27 cellular contexts compared by ENCODE assay signal in the genomic region with DNA sequence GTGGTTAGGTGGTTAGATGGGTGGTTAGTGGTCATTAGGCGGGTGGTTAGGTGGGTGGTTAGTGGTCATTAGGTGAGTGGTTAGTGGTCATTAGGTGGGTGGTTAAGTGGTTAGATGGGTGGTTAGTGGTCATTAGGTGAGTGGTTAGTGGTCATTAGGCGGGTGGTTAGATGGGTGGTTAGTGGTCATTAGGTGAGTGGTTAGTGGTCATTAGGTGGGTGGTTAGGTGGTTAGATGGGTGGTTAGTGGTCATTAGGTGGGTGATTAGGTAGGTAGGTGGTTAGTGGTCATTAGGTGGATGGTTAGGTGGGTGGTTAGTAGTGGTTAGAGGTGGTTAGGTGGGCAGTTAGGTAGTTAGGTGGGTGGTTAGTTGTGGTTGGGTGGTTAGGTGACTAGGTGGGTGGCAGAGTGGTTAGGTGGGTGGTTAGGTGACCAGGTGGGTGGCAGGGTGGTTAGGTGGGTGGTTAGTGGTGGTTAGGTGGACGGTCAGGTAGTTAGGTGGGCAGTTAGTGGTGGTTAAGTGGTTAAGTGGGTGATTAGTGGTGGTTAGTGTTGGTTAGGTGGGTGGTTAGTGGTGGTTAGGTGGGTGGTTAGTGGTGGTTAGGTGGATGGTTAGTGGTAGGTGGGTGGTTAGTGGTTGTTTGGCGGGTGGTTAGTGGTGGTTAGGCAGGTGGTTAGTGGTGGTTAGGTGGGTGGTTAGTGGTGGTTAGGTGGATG. TPM values are rescaled to one million over a fixed set of nuclear protein-coding genes. Genes with fewer than 3 reads are reported as not detected.
A peak's percentile ranks its signal among the peaks of the same experiment; 100 is the strongest.
DNase-seq lines count a peak whose midpoint lies in the region; ATAC-seq, FAIRE-seq and TF ChIP-seq lines count a peak whose summit lies in the region.
"Had no signal": no experiment of that assay in that cellular context is flagged by ENCODE, and none has a peak within 500 bp of the region (broad histone marks: within the 10 kb centered on the region; RNA-seq: fewer than 3 reads in every experiment).

No MANE protein-coding gene starts in this region.

- no peak for TF ChIP-seq CTCF in IMR-90 (conservative IDR thresholded peaks at IDR 0.05; ENCODE audit: low read depth, low read length)
- no peak for TF ChIP-seq CTCF in K562 (IDR thresholded peaks at IDR 0.05 in 2 of 3, conservative IDR thresholded peaks at IDR 0.05 in 1 of 3; ENCODE audit: insufficient read depth in 2 of 3, low read depth in 1 of 3, low read length in 3 of 3)
- no peak for TF ChIP-seq CTCF in osteoblast (IDR thresholded peaks at IDR 0.05; ENCODE audit: extremely low read depth, low read depth, low read length)

- H3K14ac ChIP-seq in IMR-90 (replicated peaks; ENCODE audit: low read depth, low read length) = no peak overlapping the region

- no peak overlapping the region for H2BK20ac ChIP-seq in IMR-90 (ENCODE audit: low read depth, low read length)

- WGBS in IMR-90 (ENCODE audit: extremely low coverage in 2 of 2, insufficient read length in 1 of 2), 2 experiments = 100% methylated on average over 3 of the region's 4 CpGs; no CpG with 5 or more reads in 1 of the 2 experiments
- WGBS in K562 (ENCODE audit: insufficient coverage, low coverage, missing lambda C conversion rate) = 40% methylated on average over 3 of the region's 4 CpGs

- TF ChIP-seq POLR2A in IMR-90 (IDR thresholded peaks at IDR 0.05; ENCODE audit: low read depth, low read length) (no peak), K562 (conservative IDR thresholded peaks at IDR 0.05) (no peak)

- H3K56ac ChIP-seq in IMR-90 (ENCODE audit: extremely low read depth, insufficient read depth, low read length) = no peak overlapping the region

- in situ Hi-C loops in IMR-90 (cut with MboI; ENCODE audit: low sequenced_read_pairs) = no loop called here
- in situ Hi-C loops in K562 (cut with MboI) = no loop called here

- H3K4ac ChIP-seq in IMR-90 (ENCODE audit: low read depth, low read length) = no peak overlapping the region

- H3K4me1 Mint-ChIP-seq in activated CD4-positive, alpha-beta T cell treated with anti-CD3 and anti-CD28 coated beads, Interleukin-2, amount 10 ng/mL, durations not matched to agents 24 days and 14 days = no peaks in the 10 kb centered on the region

- DNase-seq in activated CD4-positive, alpha-beta T cell treated with anti-CD3 and anti-CD28 coated beads, Interleukin-2, amount 10 ng/mL, durations not matched to agents 24 days and 14 days = peak; percentile 55
- DNase-seq in activated CD4-positive, alpha-beta T cell treated with anti-CD3 and anti-CD28 coated beads, Interleukin-2, amount 50 U/mL, for 48 hours = no peak
- DNase-seq in IMR-90 = no peak
- no peak for DNase-seq in K562 (ENCODE audit: extremely low read depth in 1 of 4, low spot score in 3 of 4)
- peak; percentile 34 for DNase-seq in osteoblast (ENCODE audit: insufficient read length, low spot score, missing footprints)
- no peak for DNase-seq in A172 (ENCODE audit: low spot score)
- no peak for DNase-seq in NCI-H1105 (lab: John Stamatoyannopoulos, UW)
- no peak for DNase-seq in stimulated activated CD4-positive, alpha-beta T cell treated with anti-CD3 and anti-CD28 coated beads, Interleukin-1b, Interleukin-23, amount 100 ng/mL, for 48 hours
- DNase-seq: activated T-cell treated with anti-CD3 and anti-CD28 coated beads, Interleukin-2, amount 50 U/mL, for 4 hours; brain microvascular endothelial cell; C1 segment of cervical spinal cord; cortex of kidney; DMS 273 treated with DMSO at 0.1 percent for 48 hours; H7; NCI-H2081; NCI-H510A; NK-92 treated with Interleukin-12 subunit alpha and Interleukin-12 subunit beta, amount 100 ng/mL, for 24 hours; Peyer's patch; stimulated activated CD4-positive, alpha-beta T cell treated with anti-CD3 and anti-CD28 coated beads, Interleukin-2, amount 100 ng/mL, for 24 hours; T1000 had no signal

- H3K27me3 ChIP-seq in IMR-90 (ENCODE audit: control insufficient read depth, insufficient read depth, low read length) = no peaks in the 10 kb centered on the region
- H3K27me3 ChIP-seq in K562 (ENCODE audit: control insufficient read depth in 2 of 2, insufficient read depth in 2 of 2, low read length in 2 of 2) = no peaks in the 10 kb centered on the region
- H3K27me3 ChIP-seq in osteoblast (ENCODE audit: insufficient read depth, low read length) = no peaks in the 10 kb centered on the region
- H3K27me3 ChIP-seq: brain microvascular endothelial cell, hepatocyte, Peyer's patch had no signal

- H4K20me1 ChIP-seq in IMR-90 (ENCODE audit: insufficient read depth, low read length) (no peaks in the 10 kb centered on the region), K562 (replicated peaks; ENCODE audit: control insufficient read depth, insufficient read depth, low read length) (no peaks in the 10 kb centered on the region), osteoblast (ENCODE audit: insufficient read depth, low read length) (no peaks in the 10 kb centered on the region)

- dilution Hi-C loops in IMR-90 (cut with HindIII; ENCODE audit: low sequenced_read_pairs, unreplicated experiment) = no loop called here

- H3K9ac ChIP-seq in IMR-90 (ENCODE audit: low read depth, low read length) = no peak overlapping the region
- no peak overlapping the region for H3K9ac ChIP-seq in K562 (ENCODE audit: insufficient read depth in 1 of 2, low read depth in 2 of 2, low read length in 2 of 2)
- H3K9ac ChIP-seq: KMS-11 had no signal

- peaks cover 10% of the 10 kb centered on the region for H3K9me3 Mint-ChIP-seq in activated CD4-positive, alpha-beta T cell treated with anti-CD3 and anti-CD28 coated beads, Interleukin-2, amount 10 ng/mL, durations not matched to agents 24 days and 14 days
- H3K9me3 Mint-ChIP-seq: activated T-cell treated with anti-CD3 and anti-CD28 coated beads, Interleukin-2, amount 50 U/mL, for 4 hours had no signal

- H3K9me1 ChIP-seq in IMR-90 (ENCODE audit: insufficient read depth, low read length) = no peaks in the 10 kb centered on the region
- no peaks in the 10 kb centered on the region for H3K9me1 ChIP-seq in K562 (ENCODE audit: control insufficient read depth, insufficient read depth, low read length)

- H3K27ac ChIP-seq in IMR-90 (ENCODE audit: insufficient read depth, low read length) = no peak overlapping the region
- H3K27ac ChIP-seq in K562 (ENCODE audit: extremely low read depth, low read depth, low read length) = no peak overlapping the region
- H3K27ac ChIP-seq in osteoblast (ENCODE audit: low read depth, low read length) = no peak overlapping the region
- H3K27ac ChIP-seq: brain microvascular endothelial cell, hepatocyte, KMS-11, Peyer's patch had no signal

- TF ChIP-seq RAD21 in IMR-90 (IDR thresholded peaks at IDR 0.05; ENCODE audit: low read length) (no peak), K562 (CRISPR knock-in tag; conservative IDR thresholded peaks at IDR 0.05 in 1 of 2, IDR thresholded peaks at IDR 0.05 in 1 of 2) (no peak)

- H3K4me2 ChIP-seq in IMR-90 (ENCODE audit: low read depth, low read length) (no peak overlapping the region), K562 (ENCODE audit: insufficient read depth, low read length) (no peak overlapping the region), osteoblast (ENCODE audit: insufficient read depth, low read length) (no peak overlapping the region)
- H3K4me2 ChIP-seq: hepatocyte, KMS-11 had no signal

- no TSS peak for BruUV-seq in IMR-90 (replicated peaks; lab: Mats Ljungman, UMichigan)
- BruUV-seq in K562 (replicated peaks; lab: Mats Ljungman, UMichigan) = no TSS peak

- peak overlapping the region; percentile 43; the same call in 1 of the 2 replicates for H2AK5ac ChIP-seq in IMR-90 (ENCODE audit: low read depth, low read length)

- H3K27ac Mint-ChIP-seq in activated CD4-positive, alpha-beta T cell treated with anti-CD3 and anti-CD28 coated beads, Interleukin-2, amount 10 ng/mL, durations not matched to agents 24 days and 14 days = peak overlapping the region; percentile 66

- H3K9me3 ChIP-seq in IMR-90 (ENCODE audit: control insufficient read depth, insufficient read depth, low read length) (no peaks in the 10 kb centered on the region), K562 (replicated peaks; ENCODE audit: control insufficient read depth, insufficient read depth, low read depth, low read length) (no peaks in the 10 kb centered on the region), osteoblast (ENCODE audit: low read depth, low read length) (no peaks in the 10 kb centered on the region)
- H3K9me3 ChIP-seq: Peyer's patch had no signal

- no peaks in the 10 kb centered on the region for H3K79me2 ChIP-seq in K562 (ENCODE audit: control insufficient read depth, insufficient read depth, low read length)
- H3K79me2 ChIP-seq in osteoblast (ENCODE audit: insufficient read depth, low read length) = no peaks in the 10 kb centered on the region
- H3K79me2 ChIP-seq: hepatocyte had no signal

- no peak overlapping the region for H2BK120ac ChIP-seq in IMR-90 (ENCODE audit: low read depth, low read length)

- no peak overlapping the region for H2BK5ac ChIP-seq in IMR-90 (ENCODE audit: low read depth, low read length, poor library complexity, severe bottlenecking)

- no peak overlapping the region for H3K4me3 ChIP-seq in IMR-90 (ENCODE audit: insufficient read depth, low read depth, low read length)
- no peak overlapping the region for H3K4me3 ChIP-seq in K562
- H3K4me3 ChIP-seq in osteoblast (ENCODE audit: insufficient read depth, low read length) = no peak overlapping the region
- H3K4me3 ChIP-seq: hepatocyte, lung, Peyer's patch had no signal

- H3K79me1 ChIP-seq in IMR-90 (ENCODE audit: low read depth in 1 of 2, low read length in 2 of 2) = no peaks in the 10 kb centered on the region

- ATAC-seq in IMR-90 (ENCODE audit: low read depth) (no peak), K562 (no peak)
- ATAC-seq: activated T-cell treated with anti-CD3 and anti-CD28 coated beads, Interleukin-2, amount 50 U/mL, for 4 hours had no signal

- POLR2A ChIA-PET in IMR-90 (lab: Charles Lee; ENCODE audit: unreplicated experiment) (no interaction called here), K562 (lab: Yijun Ruan, JAX) (no interaction called here)

- H4K91ac ChIP-seq in IMR-90 (ENCODE audit: insufficient read depth, low read depth, low read length) = no peak overlapping the region

- no peaks in the 10 kb centered on the region for H3K36me3 ChIP-seq in IMR-90 (ENCODE audit: control insufficient read depth, insufficient read depth, low read length)
- no peaks in the 10 kb centered on the region for H3K36me3 ChIP-seq in K562 (ENCODE audit: control insufficient read depth, insufficient read depth, low read length)
- no peaks in the 10 kb centered on the region for H3K36me3 ChIP-seq in osteoblast (ENCODE audit: insufficient read depth, low read length)
- H3K36me3 ChIP-seq: brain microvascular endothelial cell, Peyer's patch had no signal

- no peak overlapping the region for H3K4me3 Mint-ChIP-seq in activated CD4-positive, alpha-beta T cell treated with anti-CD3 and anti-CD28 coated beads, Interleukin-2, amount 10 ng/mL, durations not matched to agents 24 days and 14 days
- H3K4me3 Mint-ChIP-seq: activated T-cell treated with anti-CD3 and anti-CD28 coated beads, Interleukin-2, amount 50 U/mL, for 4 hours had no signal

- H3K4me1 ChIP-seq in IMR-90 (ENCODE audit: control insufficient read depth, insufficient read depth, low read length) = peaks cover 14% of the 10 kb centered on the region
- peaks cover 9 to 16% of the 10 kb centered on the region in 2 experiments for H3K4me1 ChIP-seq in K562 (replicated peaks in 1 of 2; ENCODE audit: control insufficient read depth in 2 of 2, insufficient read depth in 2 of 2, low read length in 2 of 2)
- H3K4me1 ChIP-seq in osteoblast (ENCODE audit: insufficient read depth, low read length) = peaks cover 10% of the 10 kb centered on the region
- H3K4me1 ChIP-seq: Peyer's patch had no signal

- no peak for TF ChIP-seq EP300 in K562 (IDR thresholded peaks at IDR 0.05; ENCODE audit: low read length)

- H2BK15ac ChIP-seq in IMR-90 (ENCODE audit: low read depth, low read length) = no peak overlapping the region; the same call in 2 of the 3 replicates

- intact Hi-C loops in activated CD4-positive, alpha-beta T cell treated with anti-CD3 and anti-CD28 coated beads, Interleukin-2, amount 10 ng/mL, durations not matched to agents 24 days and 14 days (cut with micrococcal nuclease) = no loop called here
- intact Hi-C loops in IMR-90 (cut with micrococcal nuclease) (no loop called here), K562 (cut with micrococcal nuclease) (no loop called here)

- H3K27me3 Mint-ChIP-seq in activated CD4-positive, alpha-beta T cell treated with anti-CD3 and anti-CD28 coated beads, Interleukin-2, amount 10 ng/mL, durations not matched to agents 24 days and 14 days = peaks cover 10% of the 10 kb centered on the region

- H2AK9ac ChIP-seq in IMR-90 (replicated peaks; ENCODE audit: low read depth, low read length, poor library complexity) = no peak overlapping the region

- H2AFZ ChIP-seq in IMR-90 (replicated peaks; ENCODE audit: low read length, poor library complexity) (no peak overlapping the region), K562 (ENCODE audit: low read depth, low read length) (no peak overlapping the region), osteoblast (ENCODE audit: low read length) (no peak overlapping the region)
- H2AFZ ChIP-seq: hepatocyte had no signal

- no peak overlapping the region for H3K18ac ChIP-seq in IMR-90 (ENCODE audit: low read depth, low read length)

- no peak overlapping the region for H3K23ac ChIP-seq in IMR-90 (ENCODE audit: low read depth, low read length)

- no peak overlapping the region for H4K8ac ChIP-seq in IMR-90 (ENCODE audit: low read depth in 2 of 2, low read length in 2 of 2)

- no peak overlapping the region for H4K5ac ChIP-seq in IMR-90 (ENCODE audit: low read depth, low read length)

- FAIRE-seq in K562 (lab: Jason Lieb, UNC) = no peak
- FAIRE-seq: A204.1, G401.6, keratinocyte, urothelium cell line had no signal

- CTCF ChIA-PET in IMR-90 (lab: Yijun Ruan, JAX) (no interaction called here), K562 (lab: Yijun Ruan, JAX; ENCODE audit: low intra/inter-chr PET ratio) (no interaction called here)

- no peaks in the 10 kb centered on the region for H3K36me3 Mint-ChIP-seq in activated CD4-positive, alpha-beta T cell treated with anti-CD3 and anti-CD28 coated beads, Interleukin-2, amount 10 ng/mL, durations not matched to agents 24 days and 14 days (ENCODE audit: low read depth)

RNA-seq across cellular contexts. Expression of a gene that starts 8.0 kb away (rescaled TPM):
- 0.47 TPM in 1 of 2 replicates, not detected in the other for total RNA-seq in activated CD4-positive, alpha-beta T cell treated with anti-CD3 and anti-CD28 coated beads, Interleukin-2, amount 10 ng/mL, durations not matched to agents 24 days and 14 days
- 6.7 and 8.1 TPM in 2 replicates for total RNA-seq in IMR-90 (2012; rRNA removed)
- 8.4 and 9.2 TPM in 2 replicates for polyA plus RNA-seq in IMR-90 (2012; rRNA removed)
- polyA plus RNA-seq in IMR-90 (2012; cell fraction: cytosol; rRNA removed) = 9.3 and 21.4 TPM in 2 replicates
- 4.5 and 5.0 TPM in 2 replicates for polyA plus RNA-seq in IMR-90 (2012; cell fraction: nucleus; rRNA removed; ENCODE audit: low replicate concordance)
- total RNA-seq in K562 (2011; cell fraction: chromatin; rRNA removed; ENCODE audit: low replicate concordance) = not detected in 2 replicates
- total RNA-seq in K562 (2011; cell fraction: nucleolus; rRNA removed) = not detected in 2 replicates
- total RNA-seq in K562 (2011; cell fraction: nucleoplasm; rRNA removed) = not detected in 2 replicates
- total RNA-seq in K562 (2014; rRNA removed) = not detected in 2 replicates
- not detected in 2 replicates for total RNA-seq in K562 (2014; rRNA removed; fragmentation: Illumina TruSeq; extraction: Trizol)
- total RNA-seq in K562 (2015; rRNA removed; fragmentation: Illumina TruSeq; extraction: Trizol) = not detected in 2 replicates
- total RNA-seq in K562 (2021) = 0.18 TPM in 1 of 2 replicates, not detected in the other
- polyA plus RNA-seq in K562 (2011; rRNA removed) = not detected in 2 replicates
- 0.01 TPM in 1 of 2 replicates, not detected in the other for polyA plus RNA-seq in K562 (2011; cell fraction: cytosol; rRNA removed)
- not detected in 2 replicates for polyA plus RNA-seq in K562 (2011; cell fraction: nucleus; rRNA removed)
- polyA plus RNA-seq in K562 (2012) = 0.11 TPM in 1 of 2 replicates, not detected in the other
- not detected in 2 replicates for polyA plus RNA-seq in K562 (2014; fragmentation: Illumina TruSeq; extraction: Trizol)
- not detected for polyA plus RNA-seq in K562 (2014; fragmentation: Nextera tagmentation; extraction: Ambion mirVana)
- polyA plus RNA-seq in K562 (2014; rRNA removed) = not detected in 2 replicates
- not detected in 2 replicates for polyA minus RNA-seq in K562 (2011; rRNA and poly(A)+ RNA removed)
- polyA minus RNA-seq in K562 (2011; cell fraction: cytosol; rRNA and poly(A)+ RNA removed) = not detected in 2 replicates
- not detected in 2 replicates for polyA minus RNA-seq in K562 (2011; cell fraction: nucleus; rRNA and poly(A)+ RNA removed)
- total RNA-seq in osteoblast = 359 and 362 TPM in 2 replicates
- total RNA-seq in A172 (2014; rRNA removed; shearing (Covaris generic)) = not detected in 2 replicates
- polyA plus RNA-seq: keratinocyte had no signal

RNA-seq across cellular contexts. Expression of a gene that starts 27.8 kb away (rescaled TPM):
- 47.4 and 49.4 TPM in 2 replicates for total RNA-seq in activated CD4-positive, alpha-beta T cell treated with anti-CD3 and anti-CD28 coated beads, Interleukin-2, amount 10 ng/mL, durations not matched to agents 24 days and 14 days
- total RNA-seq in IMR-90 (2012; rRNA removed) = 2.8 and 3.2 TPM in 2 replicates
- polyA plus RNA-seq in IMR-90 (2012; rRNA removed) = 10.8 and 13.9 TPM in 2 replicates
- 7.9 and 13.9 TPM in 2 replicates for polyA plus RNA-seq in IMR-90 (2012; cell fraction: cytosol; rRNA removed)
- polyA plus RNA-seq in IMR-90 (2012; cell fraction: nucleus; rRNA removed; ENCODE audit: low replicate concordance) = 29.8 and 69.7 TPM in 2 replicates
- 0.35 and 0.79 TPM in 2 replicates for total RNA-seq in K562 (2011; cell fraction: chromatin; rRNA removed; ENCODE audit: low replicate concordance)
- total RNA-seq in K562 (2011; cell fraction: nucleolus; rRNA removed) = 1.1 and 1.5 TPM in 2 replicates
- 0.59 and 0.69 TPM in 2 replicates for total RNA-seq in K562 (2011; cell fraction: nucleoplasm; rRNA removed)
- total RNA-seq in K562 (2014; rRNA removed) = 1.7 and 3.4 TPM in 2 replicates
- total RNA-seq in K562 (2014; rRNA removed; fragmentation: Illumina TruSeq; extraction: Trizol) = 0.54 and 0.76 TPM in 2 replicates
- total RNA-seq in K562 (2015; rRNA removed; fragmentation: Illumina TruSeq; extraction: Trizol) = 10.2 TPM in 2 replicates
- total RNA-seq in K562 (2021) = 2.2 and 2.5 TPM in 2 replicates
- 1.4 and 1.6 TPM in 2 replicates for polyA plus RNA-seq in K562 (2011; rRNA removed)
- polyA plus RNA-seq in K562 (2011; cell fraction: cytosol; rRNA removed) = 1.9 and 6.8 TPM in 2 replicates
- polyA plus RNA-seq in K562 (2011; cell fraction: nucleus; rRNA removed) = 0.60 and 0.92 TPM in 2 replicates
- 9.4 and 9.9 TPM in 2 replicates for polyA plus RNA-seq in K562 (2012)
- polyA plus RNA-seq in K562 (2014; fragmentation: Illumina TruSeq; extraction: Trizol) = 3.3 and 3.9 TPM in 2 replicates
- under 1 TPM; 0.22 to 0.34 TPM for polyA plus RNA-seq in K562 (2014; fragmentation: Nextera tagmentation; extraction: Ambion mirVana)
- 1.2 and 2.8 TPM in 2 replicates for polyA plus RNA-seq in K562 (2014; rRNA removed)
- polyA minus RNA-seq in K562 (2011; rRNA and poly(A)+ RNA removed) = 0.48 and 1.1 TPM in 2 replicates
- 0.91 and 0.95 TPM in 2 replicates for polyA minus RNA-seq in K562 (2011; cell fraction: cytosol; rRNA and poly(A)+ RNA removed)
- 0.27 and 0.44 TPM in 2 replicates for polyA minus RNA-seq in K562 (2011; cell fraction: nucleus; rRNA and poly(A)+ RNA removed)
- 1.1 and 1.2 TPM in 2 replicates for total RNA-seq in osteoblast
- total RNA-seq in A172 (2014; rRNA removed; shearing (Covaris generic)) = 1.2 and 2.4 TPM in 2 replicates

RNA-seq across cellular contexts. Expression of a gene that starts 43.5 kb away (rescaled TPM):
- total RNA-seq in activated CD4-positive, alpha-beta T cell treated with anti-CD3 and anti-CD28 coated beads, Interleukin-2, amount 10 ng/mL, durations not matched to agents 24 days and 14 days = 61.5 and 66.1 TPM in 2 replicates
- 52.7 and 58.3 TPM in 2 replicates for total RNA-seq in IMR-90 (2012; rRNA removed)
- polyA plus RNA-seq in IMR-90 (2012; rRNA removed) = 77.9 and 87.2 TPM in 2 replicates
- polyA plus RNA-seq in IMR-90 (2012; cell fraction: cytosol; rRNA removed) = 38.1 and 73.2 TPM in 2 replicates
- polyA plus RNA-seq in IMR-90 (2012; cell fraction: nucleus; rRNA removed; ENCODE audit: low replicate concordance) = 37.4 and 201 TPM in 2 replicates
- total RNA-seq in K562 (2011; cell fraction: chromatin; rRNA removed; ENCODE audit: low replicate concordance) = 50.8 and 64.7 TPM in 2 replicates
- total RNA-seq in K562 (2011; cell fraction: nucleolus; rRNA removed) = 37.6 and 42.7 TPM in 2 replicates
- total RNA-seq in K562 (2011; cell fraction: nucleoplasm; rRNA removed) = 58.2 and 69.2 TPM in 2 replicates
- 92.5 and 136 TPM in 2 replicates for total RNA-seq in K562 (2014; rRNA removed)
- total RNA-seq in K562 (2014; rRNA removed; fragmentation: Illumina TruSeq; extraction: Trizol) = 74.2 and 77.5 TPM in 2 replicates
- total RNA-seq in K562 (2015; rRNA removed; fragmentation: Illumina TruSeq; extraction: Trizol) = 75.6 and 77.3 TPM in 2 replicates
- total RNA-seq in K562 (2021) = 67.8 and 68.7 TPM in 2 replicates
- 80.9 and 89.6 TPM in 2 replicates for polyA plus RNA-seq in K562 (2011; rRNA removed)
- polyA plus RNA-seq in K562 (2011; cell fraction: cytosol; rRNA removed) = 36.5 and 59.5 TPM in 2 replicates
- polyA plus RNA-seq in K562 (2011; cell fraction: nucleus; rRNA removed) = 120 and 177 TPM in 2 replicates
- 76.7 and 87.8 TPM in 2 replicates for polyA plus RNA-seq in K562 (2012)
- polyA plus RNA-seq in K562 (2014; fragmentation: Illumina TruSeq; extraction: Trizol) = 69.4 and 77.7 TPM in 2 replicates
- polyA plus RNA-seq in K562 (2014; fragmentation: Nextera tagmentation; extraction: Ambion mirVana) = 10 to 100 TPM; 15.9 to 19.8 TPM
- polyA plus RNA-seq in K562 (2014; rRNA removed) = 84.7 and 86.8 TPM in 2 replicates
- polyA minus RNA-seq in K562 (2011; rRNA and poly(A)+ RNA removed) = 65.3 and 73.2 TPM in 2 replicates
- polyA minus RNA-seq in K562 (2011; cell fraction: cytosol; rRNA and poly(A)+ RNA removed) = 16.6 and 26.3 TPM in 2 replicates
- 25.0 and 57.6 TPM in 2 replicates for polyA minus RNA-seq in K562 (2011; cell fraction: nucleus; rRNA and poly(A)+ RNA removed)
- total RNA-seq in osteoblast = 166 and 184 TPM in 2 replicates
- 112 and 137 TPM in 2 replicates for total RNA-seq in A172 (2014; rRNA removed; shearing (Covaris generic))

RNA-seq across cellular contexts. Expression of a gene that starts 44.9 kb away (rescaled TPM):
- 89.1 and 90.5 TPM in 2 replicates for total RNA-seq in activated CD4-positive, alpha-beta T cell treated with anti-CD3 and anti-CD28 coated beads, Interleukin-2, amount 10 ng/mL, durations not matched to agents 24 days and 14 days
- total RNA-seq in IMR-90 (2012; rRNA removed) (37.8 and 61.7 TPM in 2 replicates), K562 (2014; rRNA removed) (167 and 396 TPM in 2 replicates), K562 (2014; rRNA removed; fragmentation: Illumina TruSeq; extraction: Trizol) (64.7 and 66.7 TPM in 2 replicates), K562 (2015; rRNA removed; fragmentation: Illumina TruSeq; extraction: Trizol) (103 and 104 TPM in 2 replicates), K562 (2021) (63.2 and 72.6 TPM in 2 replicates), osteoblast (39.8 and 57.9 TPM in 2 replicates)
- polyA plus RNA-seq in IMR-90 (2012; rRNA removed) (19.8 and 22.6 TPM in 2 replicates), K562 (2011; rRNA removed) (32.1 and 33.7 TPM in 2 replicates), K562 (2014; fragmentation: Illumina TruSeq; extraction: Trizol) (54.4 and 56.7 TPM in 2 replicates), K562 (2014; fragmentation: Nextera tagmentation; extraction: Ambion mirVana) (1 to 10 TPM; 8.9 to 9.9 TPM), K562 (2014; rRNA removed) (52.6 and 58.4 TPM in 2 replicates)
- polyA plus RNA-seq in IMR-90 (2012; cell fraction: cytosol; rRNA removed) = 11.8 and 12.7 TPM in 2 replicates
- 18.0 and 42.4 TPM in 2 replicates for polyA plus RNA-seq in IMR-90 (2012; cell fraction: nucleus; rRNA removed; ENCODE audit: low replicate concordance)
- 295 and 336 TPM in 2 replicates for total RNA-seq in K562 (2011; cell fraction: chromatin; rRNA removed; ENCODE audit: low replicate concordance)
- 193 and 203 TPM in 2 replicates for total RNA-seq in K562 (2011; cell fraction: nucleolus; rRNA removed)
- 258 and 314 TPM in 2 replicates for total RNA-seq in K562 (2011; cell fraction: nucleoplasm; rRNA removed)
- 11.9 and 18.3 TPM in 2 replicates for polyA plus RNA-seq in K562 (2011; cell fraction: cytosol; rRNA removed)
- polyA plus RNA-seq in K562 (2011; cell fraction: nucleus; rRNA removed) = 128 and 132 TPM in 2 replicates
- polyA plus RNA-seq in K562 (2012) = 43.0 and 62.6 TPM in 2 replicates
- polyA minus RNA-seq in K562 (2011; rRNA and poly(A)+ RNA removed) = 73.9 and 94.6 TPM in 2 replicates
- polyA minus RNA-seq in K562 (2011; cell fraction: cytosol; rRNA and poly(A)+ RNA removed) = 27.6 and 31.6 TPM in 2 replicates
- 152 and 195 TPM in 2 replicates for polyA minus RNA-seq in K562 (2011; cell fraction: nucleus; rRNA and poly(A)+ RNA removed)
- total RNA-seq in A172 (2014; rRNA removed; shearing (Covaris generic)) = 65.9 and 86.6 TPM in 2 replicates

Comparison
In these comparisons a context has a peak if more than half of its experiments do, and no peak if none do; other contexts are left out.
1. DNase-seq: peak in activated CD4-positive, alpha-beta T cell treated with anti-CD3 and anti-CD28 coated beads, Interleukin-2, amount 10 ng/mL, durations not matched to agents 24 days and 14 days (single experiment) and osteoblast (single experiment); none in activated CD4-positive, alpha-beta T cell treated with anti-CD3 and anti-CD28 coated beads, Interleukin-2, amount 50 U/mL, for 48 hours (0 of 2), IMR-90 (single experiment), K562 (0 of 4), A172 (single experiment), NCI-H1105 (single experiment) and stimulated activated CD4-positive, alpha-beta T cell treated with anti-CD3 and anti-CD28 coated beads, Interleukin-1b, Interleukin-23, amount 100 ng/mL, for 48 hours (single experiment).
2. RNA of a gene that starts 8.0 kb away (total RNA-seq): 359 to 362 TPM in osteoblast; 6.7 to 8.1 TPM in IMR-90, 0.47 TPM in activated CD4-positive, alpha-beta T cell treated with anti-CD3 and anti-CD28 coated beads, Interleukin-2, amount 10 ng/mL, durations not matched to agents 24 days and 14 days, 0.18 TPM in K562 and not detected in A172; every median in the first group is over 10 times any median in the second.